In genomic region chr10:11553773-11554381, GRCh38 we compare ENCODE assay signal across 10 cellular contexts. TPM values are rescaled to one million over a fixed set of nuclear protein-coding genes. Genes with fewer than 3 reads are reported as not detected.
A peak's percentile ranks its signal among the peaks of the same experiment; 100 is the strongest.
DNase-seq lines count a peak whose midpoint lies in the region; ATAC-seq lines count a peak whose summit lies in the region.
"Had no signal": no experiment of that assay in that cellular context is flagged by ENCODE, and none has a peak within 500 bp of the region (broad histone marks: within the 10 kb centered on the region; RNA-seq: fewer than 3 reads in every experiment).

No MANE protein-coding gene starts in this region.

- H3K27ac Mint-ChIP-seq in activated T-cell treated with anti-CD3 and anti-CD28 coated beads, Interleukin-2, amount 50 U/mL, for 24 hours = peak overlapping the region; percentile 31
- H3K27ac Mint-ChIP-seq in stimulated activated memory B cell treated with anti-CD40 and anti-IgM and Interleukin-4, amounts not matched to agents 10 μg/mL and 1 μg/mL and 100 μg/mL, for 72 hours = peak overlapping the region; percentile 85

- ATAC-seq in HG02588 (IDR thresholded peaks at IDR 0.05; ENCODE audit: unreplicated experiment) = peak; percentile 79
- ATAC-seq in stimulated activated memory B cell treated with anti-CD40 and anti-IgM and Interleukin-4, amounts not matched to agents 10 μg/mL and 1 μg/mL and 100 μg/mL, for 72 hours = peak; percentile 95

- no peaks in the 10 kb centered on the region for H4K20me1 ChIP-seq in Karpas-422 (ENCODE audit: insufficient read depth, low read depth, low read length)

- no peak overlapping the region for H2AFZ ChIP-seq in Karpas-422 (ENCODE audit: low read length)

- peaks cover 91% of the 10 kb centered on the region for H3K79me2 ChIP-seq in Karpas-422 (ENCODE audit: low read length)

- H3K36me3 ChIP-seq in Karpas-422 (ENCODE audit: insufficient read depth, low read length) (peaks cover 9% of the 10 kb centered on the region; the same call in 1 of the 2 replicates), HAP-1 (replicated peaks) (no peaks in the 10 kb centered on the region)
- H3K36me3 ChIP-seq: breast epithelium had no signal

- peak overlapping the region; percentile 96 for H3K27ac ChIP-seq in Karpas-422 (ENCODE audit: low read length)
- H3K27ac ChIP-seq: breast epithelium, SK-N-MC had no signal

- H3K9me3 Mint-ChIP-seq in activated T-cell treated with anti-CD3 and anti-CD28 coated beads, Interleukin-2, amount 50 U/mL, for 24 hours = no peaks in the 10 kb centered on the region
- peaks cover 8% of the 10 kb centered on the region for H3K9me3 Mint-ChIP-seq in stimulated activated memory B cell treated with anti-CD40 and anti-IgM and Interleukin-4, amounts not matched to agents 10 μg/mL and 1 μg/mL and 100 μg/mL, for 72 hours

- DNase-seq in activated T-cell treated with anti-CD3 and anti-CD28 coated beads, Interleukin-2, amount 50 U/mL, for 24 hours = no peak
- no peak for DNase-seq in activated T-cell treated with anti-CD3 and anti-CD28 coated beads, Interleukin-2, amount 50 U/mL, for 1 hour
- DNase-seq in Karpas-422 = peak; percentile 82
- DNase-seq in NCI-H1694 (lab: John Stamatoyannopoulos, UW) = no peak
- DNase-seq in HAP-1 (ENCODE audit: low spot score in 2 of 2) = no peak
- DNase-seq in kidney tubule cell (ENCODE audit: low spot score) = no peak

- H3K4me1 Mint-ChIP-seq in activated T-cell treated with anti-CD3 and anti-CD28 coated beads, Interleukin-2, amount 50 U/mL, for 24 hours (ENCODE audit: low read depth) = peaks cover 33% of the 10 kb centered on the region
- peaks cover 80% of the 10 kb centered on the region for H3K4me1 Mint-ChIP-seq in stimulated activated memory B cell treated with anti-CD40 and anti-IgM and Interleukin-4, amounts not matched to agents 10 μg/mL and 1 μg/mL and 100 μg/mL, for 72 hours

- no peaks in the 10 kb centered on the region for H3K27me3 Mint-ChIP-seq in activated T-cell treated with anti-CD3 and anti-CD28 coated beads, Interleukin-2, amount 50 U/mL, for 24 hours
- H3K27me3 Mint-ChIP-seq in stimulated activated memory B cell treated with anti-CD40 and anti-IgM and Interleukin-4, amounts not matched to agents 10 μg/mL and 1 μg/mL and 100 μg/mL, for 72 hours = no peaks in the 10 kb centered on the region

- no peaks in the 10 kb centered on the region for H3K9me2 ChIP-seq in Karpas-422 (replicated peaks; ENCODE audit: insufficient read depth, low read length)

- H3K4me1 ChIP-seq in Karpas-422 (ENCODE audit: low read length) = peaks cover 95% of the 10 kb centered on the region
- peaks cover 23% of the 10 kb centered on the region for H3K4me1 ChIP-seq in HAP-1
- H3K4me1 ChIP-seq: breast epithelium had no signal

- H3K4me3 Mint-ChIP-seq in activated T-cell treated with anti-CD3 and anti-CD28 coated beads, Interleukin-2, amount 50 U/mL, for 24 hours = no peak overlapping the region
- H3K4me3 Mint-ChIP-seq in stimulated activated memory B cell treated with anti-CD40 and anti-IgM and Interleukin-4, amounts not matched to agents 10 μg/mL and 1 μg/mL and 100 μg/mL, for 72 hours = peak overlapping the region; percentile 72

- peak overlapping the region; percentile 84 for H3K4me2 ChIP-seq in Karpas-422 (ENCODE audit: low read depth, low read length, poor library complexity, severe bottlenecking)

- in situ Hi-C loops in HAP-1 (cut with MboI; ENCODE audit: low sequenced_read_pairs) = no loop called here

- H3K9me3 ChIP-seq in Karpas-422 (ENCODE audit: low read length) = no peaks in the 10 kb centered on the region
- no peaks in the 10 kb centered on the region; the same call in 1 of the 2 replicates for H3K9me3 ChIP-seq in HAP-1
- H3K9me3 ChIP-seq: breast epithelium had no signal

- H3K27me3 ChIP-seq in Karpas-422 (ENCODE audit: low read length) (no peaks in the 10 kb centered on the region), HAP-1 (ENCODE audit: low read depth) (no peaks in the 10 kb centered on the region)
- H3K27me3 ChIP-seq: breast epithelium had no signal

- no peaks in the 10 kb centered on the region for H3K36me3 Mint-ChIP-seq in activated T-cell treated with anti-CD3 and anti-CD28 coated beads, Interleukin-2, amount 50 U/mL, for 24 hours (ENCODE audit: low read depth)
- peaks cover 11% of the 10 kb centered on the region for H3K36me3 Mint-ChIP-seq in stimulated activated memory B cell treated with anti-CD40 and anti-IgM and Interleukin-4, amounts not matched to agents 10 μg/mL and 1 μg/mL and 100 μg/mL, for 72 hours

- H3K4me3 ChIP-seq in Karpas-422 (ENCODE audit: low read length) = peak overlapping the region; percentile 49
- no peak overlapping the region for H3K4me3 ChIP-seq in HAP-1
- H3K4me3 ChIP-seq: breast epithelium, SK-N-MC had no signal

- H3K9ac ChIP-seq in Karpas-422 (ENCODE audit: low read length) = peak overlapping the region; percentile 62

RNA-seq across cellular contexts. Expression of gene USP6NL, which starts 57.6 kb away (rescaled TPM):
- 54.3 and 63.9 TPM in 2 replicates for total RNA-seq in Karpas-422 (2014; rRNA removed; shearing (Covaris generic); ENCODE audit: low replicate concordance)
